Comparison of ENCODE assay signal across 1 cellular context in the genomic region with DNA sequence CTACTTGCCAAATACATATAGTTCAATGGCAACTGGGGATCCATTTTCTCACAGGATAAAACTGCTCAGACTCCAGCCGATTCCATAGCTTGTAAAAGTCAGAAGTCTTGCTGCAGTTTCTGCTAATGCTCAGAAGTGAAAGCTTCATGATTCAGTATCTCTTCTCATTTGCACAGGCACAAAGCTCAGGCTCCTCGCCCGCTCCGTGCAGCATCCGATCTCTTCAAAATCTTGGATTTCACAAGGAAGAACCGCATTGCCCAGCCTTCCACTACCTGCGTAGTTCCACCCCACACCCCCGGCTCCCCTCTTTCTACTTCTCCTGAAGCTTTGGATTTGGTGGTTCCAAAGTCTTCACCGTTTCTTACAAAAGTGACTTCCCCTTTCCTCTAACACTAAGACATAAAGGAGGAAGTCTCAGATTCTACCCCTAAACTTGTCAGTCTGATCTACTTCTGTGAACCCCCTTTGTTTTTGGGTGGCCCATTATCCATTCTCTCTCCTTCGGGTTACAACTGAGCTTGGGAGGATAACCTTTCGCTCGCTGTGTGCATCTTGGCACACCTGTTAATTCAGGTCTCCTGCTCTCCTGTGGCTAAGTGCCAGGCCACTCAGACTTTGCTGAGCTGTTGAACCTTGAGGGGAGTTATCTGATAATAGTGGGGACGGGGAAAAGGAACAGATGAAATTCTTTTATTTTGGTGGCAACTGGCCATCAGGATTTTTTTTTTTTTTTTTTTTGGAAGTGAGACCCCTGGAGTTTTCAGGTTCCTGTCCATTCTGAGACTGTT.
TF ChIP-seq lines count a peak whose summit lies in the region.

No MANE protein-coding gene starts in this region.

TF ChIP-seq in SK-N-SH, 30 proteins besides CTCF, POLR2A, EP300 and RAD21 (continued from another document):
- no peak for TF ChIP-seq REST (IDR thresholded peaks at IDR 0.05; ENCODE audit: low read depth, low read length)
- no peak for TF ChIP-seq RFX5 (IDR thresholded peaks at IDR 0.05; ENCODE audit: low read length)
- no peak for TF ChIP-seq MEF2A (IDR thresholded peaks at IDR 0.05; ENCODE audit: borderline replicate concordance, low read depth)
- no peak for TF ChIP-seq MXI1 (IDR thresholded peaks at IDR 0.05; ENCODE audit: low read depth, low read length)
- TF ChIP-seq TAF1 (IDR thresholded peaks at IDR 0.05; ENCODE audit: borderline replicate concordance, low read depth, low read length) = no peak
